Comparison of ENCODE assay signal across 8 cellular contexts in genomic region chr10:79505328-79505727, GRCh38. TPM values are rescaled to one million over a fixed set of nuclear protein-coding genes. Genes with fewer than 3 reads are reported as not detected.
"Had no signal": no experiment of that assay in that cellular context is flagged by ENCODE, and none has a peak within 500 bp of the region (broad histone marks: within the 10 kb centered on the region; RNA-seq: fewer than 3 reads in every experiment).

No MANE protein-coding gene starts in this region.

RNA-seq across cellular contexts. Expression of gene SFTPA2, which starts 54.9 kb away (rescaled TPM):
- total RNA-seq: activated CD4-positive, alpha-beta T cell treated with anti-CD3 and anti-CD28 coated beads for 36 hours; activated CD8-positive, alpha-beta T cell treated with anti-CD3 and anti-CD28 coated beads, Interleukin-2, amount 10 ng/mL, durations not matched to agents 7 days and 5 days; activated T-helper 1 cell treated with anti-CD3 and anti-CD28 coated beads, Interleukin-12 subunit alpha, Interleukin-12 subunit beta, Interleukin-2, Interleukin-4 antibody, amounts not matched to agents 30 ng/mL and 10 ng/mL and 1 ng/mL, durations not matched to agents 14 hours and 24 hours and 36 hours; chondrocyte; M059J; RPMI7951; SJCRH30 had no signal
- polyA plus RNA-seq: SK-N-SH had no signal
